ENCODE assay signal across 34 cellular contexts in the genomic region with DNA sequence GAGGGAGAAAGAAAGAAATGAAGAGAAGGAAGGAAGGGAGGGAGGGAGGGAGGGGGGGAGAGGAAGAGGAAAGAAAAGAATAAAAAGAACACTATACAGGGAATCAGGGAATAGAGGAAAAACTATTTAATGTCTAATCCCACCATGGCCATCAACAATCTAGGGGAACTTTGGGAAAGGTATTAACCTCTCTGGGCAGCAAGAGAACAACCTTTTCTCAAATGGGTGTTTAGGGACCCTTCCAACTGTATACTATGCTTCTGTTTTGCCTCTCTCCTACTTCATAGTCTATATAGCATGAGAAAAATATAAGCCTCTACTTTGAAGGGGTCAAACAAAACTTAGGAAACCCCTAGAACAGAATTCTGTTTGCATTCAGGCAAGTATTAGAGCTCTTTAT.
"Had no signal": no experiment of that assay in that cellular context is flagged by ENCODE, and none has a peak within 500 bp of the region (broad histone marks: within the 10 kb centered on the region; RNA-seq: fewer than 3 reads in every experiment).

No MANE protein-coding gene starts in this region.

- H3K27me3 ChIP-seq: MG63 had no signal

- H3K9me3 ChIP-seq: MG63 had no signal

- H3K4me3 ChIP-seq: MG63 had no signal

- DNase-seq: Karpas-422, Kasumi-1, MG63, MM.1S, MV-4-11, NCI-H1048, NCI-H1092, NCI-H1092 treated with DMSO at 0.1 percent for 48 hours, NCI-H1105, NCI-H1105 treated with DMSO at 0.1 percent for 48 hours, NCI-H1417, NCI-H1417 treated with DMSO at 0.1 percent for 48 hours, NCI-H1436, NCI-H1436 treated with DMSO at 0.1 percent for 48 hours, NCI-H146, NCI-H1694, NCI-H1694 treated with DMSO at 0.1 percent for 48 hours, NCI-H187, NCI-H187 treated with DMSO at 0.1 percent for 48 hours, NCI-H1930, NCI-H2029, NCI-H2029 treated with DMSO at 0.1 percent for 48 hours, NCI-H2081, NCI-H2081 treated with DMSO at 0.1 percent for 48 hours, NCI-H2107, NCI-H2171, NCI-H2171 treated with DMSO at 0.1 percent for 48 hours, NCI-H2227 treated with DMSO at 0.1 percent for 48 hours, NCI-H226, NCI-H345, NCI-H446, NCI-H446 treated with DMSO at 0.1 percent for 48 hours, NCI-H510A, NCI-H510A treated with DMSO at 0.1 percent for 48 hours had no signal

- H3K36me3 ChIP-seq: MG63 had no signal
